25 cellular contexts compared by ENCODE assay signal in genomic region chr5:74007193-74007592, GRCh38.
"Had no signal": no experiment of that assay in that cellular context is flagged by ENCODE, and none has a peak within 500 bp of the region (broad histone marks: within the 10 kb centered on the region; RNA-seq: fewer than 3 reads in every experiment).

No MANE protein-coding gene starts in this region.

- H3K36me3 ChIP-seq: suprapubic skin, thoracic aorta, thyroid gland, tibial artery, tibial nerve, transverse colon, upper lobe of left lung, upper lobe of right lung, uterus, vagina had no signal

- H3K4me3 ChIP-seq: suprapubic skin, testis, thoracic aorta, thyroid gland, tibial artery, tibial nerve, transverse colon, upper lobe of left lung, upper lobe of right lung, uterus, vagina had no signal

- ATAC-seq: stimulated activated effector memory CD8-positive, alpha-beta T cell treated with anti-CD3 and anti-CD28 coated beads, Interleukin-12 subunit alpha, Interleukin-12 subunit beta, amount 100 ng/mL, for 72 hours; stimulated activated memory B cell treated with anti-CD40 and anti-IgM and Interleukin-4, amounts not matched to agents 10 μg/mL and 1 μg/mL and 100 μg/mL, for 72 hours; stimulated activated naive B cell treated with anti-CD40 and anti-IgM and Interleukin-4, amounts not matched to agents 10 μg/mL and 1 μg/mL and 100 μg/mL, for 72 hours; stimulated activated naive CD8-positive, alpha-beta T cell treated with anti-CD3 and anti-CD28 coated beads, Interleukin-15, amount 100 ng/mL, for 72 hours; stimulated activated naive CD8-positive, alpha-beta T cell treated with anti-CD3 and anti-CD28 coated beads, Interleukin-15, Interleukin-2, amounts not matched to agents 100 U/mL and 50 U/mL, for 24 hours; upper lobe of right lung had no signal

- H3K27ac ChIP-seq: suprapubic skin, testis, thoracic aorta, thyroid gland, tibial artery, tibial nerve, transverse colon, upper lobe of left lung, upper lobe of right lung, uterus, vagina had no signal

- H3K4me1 ChIP-seq: suprapubic skin, testis, thyroid gland, tibial artery, tibial nerve, transverse colon, upper lobe of left lung, upper lobe of right lung, uterus, vagina had no signal

- H3K9me3 ChIP-seq: suprapubic skin, testis, thoracic aorta, thyroid gland, tibial artery, tibial nerve, transverse colon, upper lobe of left lung, upper lobe of right lung, uterus, vagina had no signal

- H3K27me3 ChIP-seq: suprapubic skin, testis, thyroid gland, tibial artery, tibial nerve, transverse colon, upper lobe of left lung, upper lobe of right lung, uterus, vagina had no signal

- DNase-seq: stimulated activated CD4-positive, alpha-beta T cell treated with anti-CD3 and anti-CD28 coated beads, Interleukin-2, amount 100 ng/mL, for 48 hours; stimulated activated CD4-positive, alpha-beta T cell treated with anti-CD3 and anti-CD28 coated beads, Interleukin-4, amount 100 ng/mL, for 1 hour; stimulated activated CD4-positive, alpha-beta T cell treated with anti-CD3 and anti-CD28 coated beads, Interleukin-4, amount 100 ng/mL, for 24 hours; stimulated activated CD4-positive, alpha-beta T cell treated with anti-CD3 and anti-CD28 coated beads, Interleukin-4, amount 100 ng/mL, for 4 hours; stimulated activated CD8-positive, alpha-beta memory T cell treated with anti-CD3 and anti-CD28 coated beads, Interleukin-4, amount 100 ng/mL, for 48 hours; stimulated activated naive B cell treated with anti-CD40 and anti-IgM and Interleukin-4, amounts not matched to agents 10 μg/mL and 1 μg/mL and 100 μg/mL, for 72 hours; stimulated activated naive CD4-positive, alpha-beta T cell; stimulated activated naive CD4-positive, alpha-beta T cell treated with Interleukin-2 at 50 U/mL for 16 hours; stimulated activated naive CD8-positive, alpha-beta T cell treated with anti-CD3 and anti-CD28 coated beads, Interleukin-15, amount 100 ng/mL, for 72 hours; stimulated activated naive CD8-positive, alpha-beta T cell treated with anti-CD3 and anti-CD28 coated beads, Interleukin-15, Interleukin-2, amounts not matched to agents 100 U/mL and 50 U/mL, for 24 hours; substantia nigra; testis; thyroid gland; tibial artery; transverse colon; trophoblast cell; upper lobe of left lung; upper lobe of right lung; uterus had no signal
